8 cellular contexts compared by ENCODE assay signal in genomic region chr3:183447206-183448001, GRCh38. TPM values are rescaled to one million over a fixed set of nuclear protein-coding genes. Genes with fewer than 3 reads are reported as not detected.
DNase-seq lines count a peak whose midpoint lies in the region; ATAC-seq and TF ChIP-seq lines count a peak whose summit lies in the region.

No MANE protein-coding gene starts in this region.

- H3K36me3 Mint-ChIP-seq in chondrocyte (ENCODE audit: low read depth) = peaks cover 12% of the 10 kb centered on the region

- peak; percentile 50 for TF ChIP-seq CTCF in chondrocyte (IDR thresholded peaks at IDR 0.05)

- ATAC-seq in HG03280 (IDR thresholded peaks at IDR 0.05; ENCODE audit: unreplicated experiment) = peak; percentile 93

- peaks cover 8% of the 10 kb centered on the region for H3K27me3 Mint-ChIP-seq in chondrocyte (ENCODE audit: low read depth)

- H3K27ac Mint-ChIP-seq in chondrocyte (ENCODE audit: unreplicated experiment) = peak overlapping the region; percentile 96

- DNase-seq in A172 (ENCODE audit: low spot score) (peak; percentile 81), NCI-H446 treated with DMSO at 0.1 percent for 48 hours (lab: John Stamatoyannopoulos, UW) (peak; percentile 51), chondrocyte (ENCODE audit: low spot score) (peak; percentile 94), kidney glomerular epithelial cell (lab: John Stamatoyannopoulos, UW) (peak; percentile 89)
- peak; percentile 41 for DNase-seq in activated CD4-positive, alpha-beta T cell treated with anti-CD3 and anti-CD28 coated beads for 1 hour
- peak; percentile 28 to 36 for DNase-seq in stimulated activated CD4-positive, alpha-beta T cell treated with anti-CD3 and anti-CD28 coated beads, Interleukin-15, amount 100 ng/mL, for 1 hour (ENCODE audit: low read depth in 1 of 2, low spot score in 1 of 2)

- H3K4me3 Mint-ChIP-seq in chondrocyte (ENCODE audit: unreplicated experiment) = peak overlapping the region; percentile 98

- TF ChIP-seq POLR2A in GM18526 (IDR thresholded peaks at IDR 0.05; ENCODE audit: extremely low read depth, insufficient read length) = peak; percentile 28

- peaks cover 21% of the 10 kb centered on the region for H3K9me3 Mint-ChIP-seq in chondrocyte (ENCODE audit: low read depth)

- peaks cover 27% of the 10 kb centered on the region for H3K4me1 Mint-ChIP-seq in chondrocyte (ENCODE audit: low read depth)

RNA-seq across cellular contexts. Expression of gene MCF2L2, which starts 19.0 kb away (rescaled TPM):
- total RNA-seq in A172 (2014; rRNA removed; shearing (Covaris generic)) = 0.22 and 0.41 TPM in 2 replicates
- total RNA-seq in chondrocyte = 1.6 to 2.6 TPM (median 2.1 TPM) in 3 replicates

Comparison
In these comparisons a context has a peak if more than half of its experiments do, and no peak if none do; other contexts are left out.
1. Peak in every context shown above with its lines: DNase-seq and ATAC-seq.
2. DNase-seq: peak in every context shown above with its lines; median percentile 94 in chondrocyte; 89 in kidney glomerular epithelial cell; 81 in A172; 51 in NCI-H446 treated with DMSO at 0.1 percent for 48 hours; 41 in activated CD4-positive, alpha-beta T cell treated with anti-CD3 and anti-CD28 coated beads for 1 hour; 32 in stimulated activated CD4-positive, alpha-beta T cell treated with anti-CD3 and anti-CD28 coated beads, Interleukin-15, amount 100 ng/mL, for 1 hour.